ENCODE assay signal across 8 cellular contexts in genomic region chr17:31391496-31391949, GRCh38. TPM values are rescaled to one million over a fixed set of nuclear protein-coding genes. Genes with fewer than 3 reads are reported as not detected.
A peak's percentile ranks its signal among the peaks of the same experiment; 100 is the strongest.
DNase-seq lines count a peak whose midpoint lies in the region; ATAC-seq and TF ChIP-seq lines count a peak whose summit lies in the region.

RAB11FIP4 (plus strand) TSS chr17:31391675; CDS start chr17:31391853, 178 bp downstream.

- peak within 1 kb of the TSS; percentile 84 to 97 (median 91) for H3K4me2 ChIP-seq in BLaER1 treated with 17β-estradiol and CSF1 and Interleukin-3, amounts not matched to agents 10 nM and 100 nM

- TF ChIP-seq POLR2A in body of pancreas (IDR thresholded peaks at IDR 0.05): no peak

- H4K20me1 ChIP-seq in BLaER1 treated with 17β-estradiol and CSF1 and Interleukin-3, amounts not matched to agents 10 nM and 100 nM: peaks cover 0 to 32% (median 18%) of the 10 kb centered on the region in 11 experiments; a peak in 15 of 22 replicates

- WGBS in body of pancreas, 2 donors: 0 to 1% methylated on average over 2 to 44 of the region's 69 CpGs

- TF ChIP-seq CTCF in body of pancreas (IDR thresholded peaks at IDR 0.05) (no peak), kidney epithelial cell (IDR thresholded peaks at IDR 0.05; ENCODE audit: insufficient read depth, low read length, poor library complexity, severe bottlenecking) (no peak)

- DNase-seq in MG63 (no peak), body of pancreas (peak in 2 of 4 donors; percentile 15 to 27), kidney epithelial cell (ENCODE audit: low read depth) (no peak), hepatic stellate cell (ENCODE audit: low spot score) (no peak)
- no peak for DNase-seq in activated effector memory CD4-positive, alpha-beta T cell treated with anti-CD3 and anti-CD28 coated beads, Interleukin-2, amount 50 U/mL, for 16 hours

- intact Hi-C loops in body of pancreas (cut with DNase I): no loop called here

- no peaks in the 10 kb centered on the region for H3K36me3 ChIP-seq in BLaER1 treated with 17β-estradiol and CSF1 and Interleukin-3, amounts not matched to agents 10 nM and 100 nM
- H3K36me3 ChIP-seq in MG63 (no peaks in the 10 kb centered on the region), body of pancreas (replicated peaks in 1 of 2; ENCODE audit: insufficient read depth in 1 of 2, low read depth in 2 of 2) (no peaks in the 10 kb centered on the region), kidney epithelial cell (ENCODE audit: control insufficient read depth, insufficient read depth, low read length) (no peaks in the 10 kb centered on the region), subcutaneous abdominal adipose tissue (ENCODE audit: control insufficient read depth in 5 of 5, insufficient read depth in 5 of 5, low read length in 5 of 5) (no peaks in the 10 kb centered on the region)

- peaks cover 5 to 22% (median 14%) of the 10 kb centered on the region in 10 experiments; a peak in 17 of 20 replicates for H3K4me1 ChIP-seq in BLaER1 treated with 17β-estradiol and CSF1 and Interleukin-3, amounts not matched to agents 10 nM and 100 nM
- H3K4me1 ChIP-seq in body of pancreas (peaks cover 10% of the 10 kb centered on the region), subcutaneous abdominal adipose tissue (ENCODE audit: control insufficient read depth in 5 of 5, insufficient read depth in 5 of 5, low read length in 5 of 5) (peaks cover 0 to 20% (median 14%) of the 10 kb centered on the region in 5 donors)

- H3K9me3 ChIP-seq in BLaER1 treated with 17β-estradiol and CSF1 and Interleukin-3, amounts not matched to agents 10 nM and 100 nM (replicated peaks in 1 of 11): no peaks in the 10 kb centered on the region
- H3K9me3 ChIP-seq in MG63: no peaks in the 10 kb centered on the region
- no peaks in the 10 kb centered on the region for H3K9me3 ChIP-seq in body of pancreas
- no peaks in the 10 kb centered on the region for H3K9me3 ChIP-seq in subcutaneous abdominal adipose tissue (ENCODE audit: control insufficient read depth in 5 of 5, low read length in 5 of 5)

- ATAC-seq in body of pancreas: no peak
- no peak for ATAC-seq in GM19463 (IDR thresholded peaks at IDR 0.05; ENCODE audit: unreplicated experiment)

- peak within 1 kb of the TSS in 4 of 11 experiments; percentile 31 to 42 (median 34); a peak in 5 of 22 replicates for H3K27ac ChIP-seq in BLaER1 treated with 17β-estradiol and CSF1 and Interleukin-3, amounts not matched to agents 10 nM and 100 nM
- H3K27ac ChIP-seq in body of pancreas (no peak within 1 kb of the TSS), subcutaneous abdominal adipose tissue (ENCODE audit: low read depth, low read length) (no peak within 1 kb of the TSS)

- H3K4me3 ChIP-seq in BLaER1 treated with 17β-estradiol and CSF1 and Interleukin-3, amounts not matched to agents 10 nM and 100 nM: peak within 1 kb of the TSS; percentile 53 to 76 (median 63)
- H3K4me3 ChIP-seq in MG63 (peak within 1 kb of the TSS; percentile 4; the same call in 1 of the 2 replicates), body of pancreas (no peak within 1 kb of the TSS), kidney epithelial cell (ENCODE audit: low read depth, low read length) (peak within 1 kb of the TSS; percentile 13), subcutaneous abdominal adipose tissue (ENCODE audit: low read depth in 1 of 5, low read length in 5 of 5) (peak within 1 kb of the TSS in 4 of 5 donors; percentile 39 to 62 (median 54))

- peak within 1 kb of the TSS in 10 of 11 experiments; percentile 28 to 78 (median 67); a peak in 20 of 22 replicates for H3K9ac ChIP-seq in BLaER1 treated with 17β-estradiol and CSF1 and Interleukin-3, amounts not matched to agents 10 nM and 100 nM
- no peak within 1 kb of the TSS for H3K9ac ChIP-seq in subcutaneous abdominal adipose tissue (ENCODE audit: low read length in 5 of 5)

- peaks cover 17 to 44% (median 32%) of the 10 kb centered on the region in 11 experiments; a peak in 21 of 22 replicates for H3K27me3 ChIP-seq in BLaER1 treated with 17β-estradiol and CSF1 and Interleukin-3, amounts not matched to agents 10 nM and 100 nM
- H3K27me3 ChIP-seq in MG63 (no peaks in the 10 kb centered on the region), body of pancreas (peaks cover 0 to 4% of the 10 kb centered on the region in 2 donors), kidney epithelial cell (ENCODE audit: control insufficient read depth, insufficient read depth, low read length) (peaks cover 46% of the 10 kb centered on the region), subcutaneous abdominal adipose tissue (ENCODE audit: control insufficient read depth in 5 of 5, insufficient read depth in 4 of 5, low read length in 5 of 5) (peaks cover 26 to 42% (median 36%) of the 10 kb centered on the region in 5 donors)

RNA-seq across cellular contexts. Expression of gene RAB11FIP4, which starts in this region (rescaled TPM):
- 1.4 and 5.3 TPM in 2 replicates for total RNA-seq in MG63 (2014; rRNA removed; shearing (Covaris generic); ENCODE audit: low replicate concordance)
- 10 to 100 TPM; 37.2 to 38.7 TPM for total RNA-seq in body of pancreas
- 19.6 and 26.5 TPM in 2 replicates for total RNA-seq in kidney epithelial cell

Comparison
In these comparisons a context has a peak if more than half of its experiments do, and no peak if none do; other contexts are left out.
1. H3K4me3 ChIP-seq: peak in BLaER1 treated with 17β-estradiol and CSF1 and Interleukin-3, amounts not matched to agents 10 nM and 100 nM (10 of 10), MG63 (single experiment), kidney epithelial cell (single experiment) and subcutaneous abdominal adipose tissue (4 of 5); none in body of pancreas (0 of 2).
2. H3K9ac ChIP-seq: peak in BLaER1 treated with 17β-estradiol and CSF1 and Interleukin-3, amounts not matched to agents 10 nM and 100 nM (10 of 11); none in subcutaneous abdominal adipose tissue (0 of 5).